In the genomic region with DNA sequence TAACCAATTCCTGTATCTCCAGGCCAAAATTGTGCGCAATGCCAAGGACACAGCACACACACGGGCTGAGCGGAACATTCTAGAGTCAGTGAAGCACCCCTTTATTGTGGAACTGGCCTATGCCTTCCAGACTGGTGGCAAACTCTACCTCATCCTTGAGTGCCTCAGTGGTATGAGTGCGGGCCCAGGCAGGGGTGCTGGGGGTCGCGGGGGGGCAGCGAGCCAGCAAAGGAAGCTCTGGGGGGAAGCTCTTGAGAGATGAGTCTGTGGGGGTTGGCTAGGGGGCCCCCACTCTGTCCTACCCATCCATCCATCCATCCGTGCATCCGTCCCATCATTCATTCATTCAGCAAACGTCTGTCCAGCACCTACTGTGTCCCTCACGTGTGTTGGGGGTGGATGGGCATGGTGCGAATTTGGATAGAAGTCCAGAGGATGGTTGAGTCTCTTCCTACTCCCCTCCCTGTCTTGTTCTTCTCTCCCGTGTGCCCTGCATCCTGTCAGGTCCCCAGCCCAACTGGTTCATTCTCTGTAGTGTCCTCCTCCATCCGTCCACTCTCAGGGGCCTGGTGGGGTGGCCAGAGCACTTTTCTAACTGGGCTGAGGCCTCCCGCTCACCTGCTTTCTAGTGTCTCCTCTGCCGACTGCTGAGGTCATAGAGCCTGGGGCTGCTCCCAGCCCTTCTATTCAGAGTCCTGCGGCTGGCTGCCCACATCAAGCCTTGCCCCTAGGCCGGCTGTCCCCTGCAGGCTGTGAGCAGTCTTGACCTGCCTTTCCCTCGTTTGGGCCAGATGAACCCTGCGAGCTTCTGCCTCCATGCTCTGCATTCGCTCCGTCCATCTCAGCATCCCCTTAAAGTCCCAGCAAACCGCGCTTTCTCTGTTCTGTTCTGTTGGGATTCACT, we compare ENCODE assay signal across 24 cellular contexts. TPM values are rescaled to one million over a fixed set of nuclear protein-coding genes. Genes with fewer than 3 reads are reported as not detected.
DNase-seq lines count a peak whose midpoint lies in the region; ATAC-seq, FAIRE-seq and TF ChIP-seq lines count a peak whose summit lies in the region.
"Had no signal": no experiment of that assay in that cellular context is flagged by ENCODE, and none has a peak within 500 bp of the region (broad histone marks: within the 10 kb centered on the region; RNA-seq: fewer than 3 reads in every experiment).

No MANE protein-coding gene starts in this region.

- peak overlapping the region; percentile 31 for H3K4me3 Mint-ChIP-seq in activated CD4-positive, alpha-beta T cell treated with anti-CD3 and anti-CD28 coated beads, Interleukin-2, amount 10 ng/mL, durations not matched to agents 7 days and 5 days
- H3K4me3 Mint-ChIP-seq: GM23338 had no signal

- TF ChIP-seq CTCF in OCI-LY1 (IDR thresholded peaks at IDR 0.05; ENCODE audit: low read length) (no peak), GM12878 (IDR thresholded peaks at IDR 0.05 in 2 of 3, conservative IDR thresholded peaks at IDR 0.05 in 1 of 3; ENCODE audit: control insufficient read depth in 2 of 3, extremely low read depth in 1 of 3, insufficient read depth in 1 of 3, low read depth in 3 of 3, low read length in 3 of 3) (no peak)

- no peaks in the 10 kb centered on the region for H3K27me3 Mint-ChIP-seq in activated CD4-positive, alpha-beta T cell treated with anti-CD3 and anti-CD28 coated beads, Interleukin-2, amount 10 ng/mL, durations not matched to agents 7 days and 5 days

- H3K4me2 ChIP-seq in OCI-LY1 (ENCODE audit: low read length) = no peak overlapping the region
- no peak overlapping the region for H3K4me2 ChIP-seq in GM12878 (ENCODE audit: control insufficient read depth, insufficient read depth)
- H3K4me2 ChIP-seq in neuronal stem cell (ENCODE audit: insufficient read depth, low read length, poor library complexity, severe bottlenecking) = no peak overlapping the region
- H3K4me2 ChIP-seq: A549, GM23338 had no signal

- peaks cover 65% of the 10 kb centered on the region for H3K4me1 Mint-ChIP-seq in activated CD4-positive, alpha-beta T cell treated with anti-CD3 and anti-CD28 coated beads, Interleukin-2, amount 10 ng/mL, durations not matched to agents 7 days and 5 days

- FAIRE-seq in GM12878 (lab: Jason Lieb, UNC) = no peak
- FAIRE-seq: A549 had no signal

- H4K91ac ChIP-seq in neuronal stem cell (ENCODE audit: low read depth, low read length, poor library complexity) = no peak overlapping the region

- H3K27ac ChIP-seq in OCI-LY1 (ENCODE audit: low read depth, low read length, poor library complexity, severe bottlenecking) (peak overlapping the region; percentile 97), GM12878 (ENCODE audit: control insufficient read depth, insufficient read depth) (no peak overlapping the region), neuronal stem cell (replicated peaks; ENCODE audit: low read length) (no peak overlapping the region)
- H3K27ac ChIP-seq: A549, coronary artery, gastrocnemius medialis, Peyer's patch, psoas muscle, stomach had no signal

- H3K14ac ChIP-seq in neuronal stem cell (ENCODE audit: low read length) = no peak overlapping the region

- no peak for TF ChIP-seq EP300 in GM12878 (IDR thresholded peaks at IDR 0.05; ENCODE audit: borderline replicate concordance in 1 of 2, control insufficient read depth in 1 of 2, low read depth in 2 of 2, low read length in 2 of 2)

- H3K9ac ChIP-seq in OCI-LY1 (ENCODE audit: low read length) = no peak overlapping the region; the same call in 1 of the 2 replicates
- H3K9ac ChIP-seq in GM12878 (ENCODE audit: control insufficient read depth, insufficient read depth, low read length) = no peak overlapping the region
- peak overlapping the region; percentile 51 for H3K9ac ChIP-seq in neuronal stem cell (ENCODE audit: low read depth, low read length, poor library complexity)

- H4K8ac ChIP-seq in neuronal stem cell (ENCODE audit: low read depth, low read length) = no peak overlapping the region

- H4K20me1 ChIP-seq in OCI-LY1 (ENCODE audit: insufficient read depth, low read length) (no peaks in the 10 kb centered on the region), GM12878 (ENCODE audit: control insufficient read depth, insufficient read depth) (no peaks in the 10 kb centered on the region)

- H3K9me2 ChIP-seq in OCI-LY1 (ENCODE audit: low read depth, low read length) = no peaks in the 10 kb centered on the region

- H3K79me2 ChIP-seq in OCI-LY1 (ENCODE audit: insufficient read depth, low read length) = peaks cover 10% of the 10 kb centered on the region
- peaks cover 49% of the 10 kb centered on the region for H3K79me2 ChIP-seq in GM12878 (ENCODE audit: control insufficient read depth, insufficient read depth, low read length)

- H3K36me3 ChIP-seq in OCI-LY1 (ENCODE audit: insufficient read depth, low read length) (peaks cover 62% of the 10 kb centered on the region), GM12878 (ENCODE audit: control insufficient read depth in 2 of 2, insufficient read depth in 2 of 2, low read length in 1 of 2) (peaks cover 6 to 20% of the 10 kb centered on the region in 2 experiments; a peak in 3 of 4 replicates), neuronal stem cell (replicated peaks in 1 of 2; ENCODE audit: control insufficient read depth in 2 of 2, insufficient read depth in 2 of 2, low read length in 2 of 2) (peaks cover 30 to 64% of the 10 kb centered on the region in 2 donors)

- no peaks in the 10 kb centered on the region for H3F3A ChIP-seq in OCI-LY1 (ENCODE audit: insufficient read depth, low read length)

- RAD21 ChIA-PET in GM12878 (lab: Charles Lee; ENCODE audit: unreplicated experiment) = no interaction called here

- no peak for TF ChIP-seq RAD21 in GM12878 (IDR thresholded peaks at IDR 0.05; ENCODE audit: insufficient read depth, low read depth, low read length)

- no peak overlapping the region for H2AK5ac ChIP-seq in neuronal stem cell (ENCODE audit: low read depth, low read length)

- no peak overlapping the region for H2BK120ac ChIP-seq in neuronal stem cell (ENCODE audit: low read depth, low read length)

- H3K9me3 ChIP-seq in OCI-LY1 (ENCODE audit: low read length) (no peaks in the 10 kb centered on the region), GM12878 (replicated peaks; ENCODE audit: control insufficient read depth, insufficient read depth, low read length) (no peaks in the 10 kb centered on the region), neuronal stem cell (replicated peaks in 1 of 2; ENCODE audit: control insufficient read depth in 2 of 2, insufficient read depth in 1 of 2, low read depth in 1 of 2, low read length in 2 of 2) (no peaks in the 10 kb centered on the region)
- H3K9me3 ChIP-seq: A549, gastrocnemius medialis, Peyer's patch, psoas muscle, spleen, stomach had no signal

- peaks cover 43% of the 10 kb centered on the region for H3K36me3 Mint-ChIP-seq in activated CD4-positive, alpha-beta T cell treated with anti-CD3 and anti-CD28 coated beads, Interleukin-2, amount 10 ng/mL, durations not matched to agents 7 days and 5 days (ENCODE audit: low read depth)

- H3K27me3 ChIP-seq in OCI-LY1 (ENCODE audit: insufficient read depth, low read length) (no peaks in the 10 kb centered on the region), GM12878 (replicated peaks in 1 of 2; ENCODE audit: control insufficient read depth in 2 of 2, insufficient read depth in 2 of 2, low read length in 1 of 2) (no peaks in the 10 kb centered on the region), neuronal stem cell (ENCODE audit: control insufficient read depth in 3 of 3, insufficient read depth in 3 of 3, low read depth in 1 of 3, low read length in 3 of 3) (no peaks in the 10 kb centered on the region)
- H3K27me3 ChIP-seq: gastrocnemius medialis, Peyer's patch, spleen, stomach had no signal

- no peak overlapping the region for H2BK15ac ChIP-seq in neuronal stem cell (ENCODE audit: low read length)

- POLR2A ChIA-PET in activated CD4-positive, alpha-beta T cell treated with anti-CD3 and anti-CD28 coated beads, Interleukin-2, amount 10 ng/mL, durations not matched to agents 7 days and 5 days (lab: Charles Lee) = interaction anchor here (0.6 kb wide), 1 partner anchor 219 kb away, joined by 3 read pairs; the partner anchor contains the start of gene ACY3
- POLR2A ChIA-PET in GM12878 (lab: Charles Lee) = interaction anchor here (0.7 to 4.4 kb wide), 3 partner anchors 9 to 37 kb away, joined by 3 to 22 read pairs (median 4); partner anchors contain the start of gene TMEM134

- CTCF ChIA-PET in activated CD4-positive, alpha-beta T cell treated with anti-CD3 and anti-CD28 coated beads, Interleukin-2, amount 10 ng/mL, durations not matched to agents 7 days and 5 days (lab: Charles Lee) = interaction anchor here (0.6 to 2.1 kb wide), 3 partner anchors 30 to 50 kb away, joined by 3 to 7 read pairs (median 3); partner anchors contain the start of gene PPP1CA
- CTCF ChIA-PET in GM12878 (lab: Yijun Ruan, JAX) = interaction anchor here (0.6 to 1.3 kb wide), 2 partner anchors 30 to 106 kb away, joined by 3 to 4 read pairs; partner anchors contain the start of gene PPP1CA

- no peak overlapping the region for H2BK5ac ChIP-seq in neuronal stem cell (ENCODE audit: low read length)

- TF ChIP-seq POLR2A in GM12878 (IDR thresholded peaks at IDR 0.05; ENCODE audit: low read depth, low read length) = no peak

- SMC1A ChIA-PET in GM12878 (lab: Charles Lee; ENCODE audit: uncharacterized antibody, unreplicated experiment) = no interaction called here

- H2AFZ ChIP-seq in OCI-LY1 (ENCODE audit: low read length) (no peak overlapping the region), GM12878 (ENCODE audit: control insufficient read depth, low read depth, low read length) (no peak overlapping the region), neuronal stem cell (ENCODE audit: low read length) (no peak overlapping the region)
- H2AFZ ChIP-seq: GM23338 had no signal

- peaks cover 6% of the 10 kb centered on the region for H3K79me1 ChIP-seq in neuronal stem cell (ENCODE audit: low read depth, low read length)

- no peak for DNase-seq in activated CD4-positive, alpha-beta T cell treated with anti-CD3 and anti-CD28 coated beads, Interleukin-2, amount 10 ng/mL, durations not matched to agents 7 days and 5 days
- DNase-seq in activated CD4-positive, alpha-beta T cell treated with anti-CD3 and anti-CD28 coated beads for 1 hour = no peak
- DNase-seq in GM12878 (ENCODE audit: low read depth, low spot score) (no peak), neuronal stem cell (ENCODE audit: low spot score) (no peak), RKO (ENCODE audit: low spot score) (no peak), Kasumi-1 (lab: John Stamatoyannopoulos, UW) (no peak), UCSD-AML1 (lab: John Stamatoyannopoulos, UW; ENCODE audit: unreplicated experiment) (no peak)
- DNase-seq: activated T-cell treated with anti-CD3 and anti-CD28 coated beads for 4 hours, anterior cingulate cortex, gastrocnemius medialis, Karpas-422, NCI-H1417, NCI-H2171, NCI-H774, Peyer's patch, psoas muscle, spleen, stomach had no signal

- H3K4me3 ChIP-seq in OCI-LY1 (ENCODE audit: low read depth, low read length, poor library complexity, severe bottlenecking) (no peak overlapping the region), GM12878 (no peak overlapping the region), neuronal stem cell (ENCODE audit: low read length in 2 of 2) (no peak overlapping the region)
- H3K4me3 ChIP-seq: A549, coronary artery, gastrocnemius medialis, GM23338, Peyer's patch, psoas muscle, spleen, stomach had no signal

- H3K4ac ChIP-seq in neuronal stem cell (ENCODE audit: low read length) = no peak overlapping the region

- no peak overlapping the region for H2BK12ac ChIP-seq in neuronal stem cell (ENCODE audit: low read length)

- intact Hi-C loops in GM12878 (cut with micrococcal nuclease; ENCODE audit: unreplicated experiment) = no loop called here

- H3K4me1 ChIP-seq in OCI-LY1 (ENCODE audit: insufficient read depth, low read length, severe bottlenecking) (peaks cover 78% of the 10 kb centered on the region), GM12878 (ENCODE audit: control insufficient read depth, insufficient read depth, low read length) (peaks cover 26% of the 10 kb centered on the region), neuronal stem cell (ENCODE audit: control insufficient read depth in 2 of 2, insufficient read depth in 1 of 2, low read depth in 1 of 2, low read length in 2 of 2) (peaks cover 7 to 10% of the 10 kb centered on the region in 2 donors)

- no peak overlapping the region for H3K18ac ChIP-seq in neuronal stem cell (ENCODE audit: low read length)

- ATAC-seq in GM12878 = no peak
- ATAC-seq: A549, gastrocnemius medialis, GM23338, psoas muscle had no signal

- 86% methylated on average over 23 of the region's 24 CpGs for WGBS in GM12878 (ENCODE audit: insufficient coverage, insufficient replicate concordance, low lambda C conversion rate, missing lambda C conversion rate)
- no CpG with 5 or more reads among the region's 24 CpGs for WGBS in neuronal stem cell (ENCODE audit: extremely low coverage in 2 of 2, insufficient read length in 2 of 2, insufficient replicate concordance in 1 of 2), 2 donors

- no peak overlapping the region for H3K23ac ChIP-seq in neuronal stem cell (ENCODE audit: low read depth, low read length, poor library complexity)

- no peaks in the 10 kb centered on the region for H3K9me3 Mint-ChIP-seq in activated CD4-positive, alpha-beta T cell treated with anti-CD3 and anti-CD28 coated beads, Interleukin-2, amount 10 ng/mL, durations not matched to agents 7 days and 5 days
- H3K9me3 Mint-ChIP-seq: GM23338 had no signal

- H3K27ac Mint-ChIP-seq in activated CD4-positive, alpha-beta T cell treated with anti-CD3 and anti-CD28 coated beads, Interleukin-2, amount 10 ng/mL, durations not matched to agents 7 days and 5 days = peak overlapping the region; percentile 50
- H3K27ac Mint-ChIP-seq: GM23338 had no signal

- in situ Hi-C loops in GM12878 (cut with MboI) = no loop called here

- no TSS peak for BruUV-seq in GM12878 (replicated peaks; lab: Mats Ljungman, UMichigan)

RNA-seq across cellular contexts. Expression of gene RPS6KB2, which starts 3.3 kb away (rescaled TPM):
- total RNA-seq in activated CD4-positive, alpha-beta T cell treated with anti-CD3 and anti-CD28 coated beads, Interleukin-2, amount 10 ng/mL, durations not matched to agents 7 days and 5 days = 10 to 100 TPM; 57.5 to 68.1 TPM
- total RNA-seq in GM12878 (2013; cell fraction: nucleolus; rRNA removed) = 49.5 and 61.9 TPM in 2 replicates
- total RNA-seq in GM12878 (2014; rRNA removed) (68.4 and 72.5 TPM in 2 replicates), GM12878 (2014; rRNA removed; fragmentation: Illumina TruSeq; extraction: Trizol) (36.6 and 41.8 TPM in 2 replicates), GM12878 (2021) (68.1 and 70.9 TPM in 2 replicates)
- 17.7 TPM for polyA plus RNA-seq in GM12878 (2011; ENCODE audit: low read depth)
- polyA plus RNA-seq in GM12878 (2011; rRNA removed) (36.8 and 48.7 TPM in 2 replicates), GM12878 (2014; fragmentation: Illumina TruSeq; extraction: Trizol) (15.7 and 41.1 TPM in 2 replicates), GM12878 (2014; fragmentation: Nextera tagmentation; extraction: Ambion mirVana) (1 to 10 TPM in 1 of 2 experiments, under 1 TPM in 1; 0.39 to 2.3 TPM), GM12878 (2014; rRNA removed) (88.3 and 99.8 TPM in 2 replicates), GM12878 (2016; fragmentation: Nextera tagmentation; extraction: Ambion mirVana) (100 to 1,000 TPM in 1 of 2 experiments, 10 to 100 TPM in 1; 95.4 to 101 TPM)
- 68.3 and 102 TPM in 2 replicates for polyA plus RNA-seq in GM12878 (2011; cell fraction: cytosol; rRNA removed)
- 177 and 183 TPM in 2 replicates for polyA plus RNA-seq in GM12878 (2011; cell fraction: nucleus; rRNA removed)
- 39.6 and 41.2 TPM in 2 replicates for polyA plus RNA-seq in GM12878 (2012)
- 58.9 and 82.0 TPM in 2 replicates for polyA minus RNA-seq in GM12878 (2011; rRNA and poly(A)+ RNA removed)
- 22.7 and 32.3 TPM in 2 replicates for polyA minus RNA-seq in GM12878 (2011; cell fraction: cytosol; rRNA and poly(A)+ RNA removed)
- 51.4 and 86.0 TPM in 2 replicates for polyA minus RNA-seq in GM12878 (2011; cell fraction: nucleus; rRNA and poly(A)+ RNA removed)
- 26.4 TPM for polyA plus RNA-seq in neuronal stem cell (2013, experiment 1 of 2)
- 24.3 TPM for polyA plus RNA-seq in neuronal stem cell (2013, experiment 2 of 2)

RNA-seq across cellular contexts. Expression of gene PTPRCAP, which starts 5.9 kb away (rescaled TPM):
- 100 to 1,000 TPM; 328 to 389 TPM for total RNA-seq in activated CD4-positive, alpha-beta T cell treated with anti-CD3 and anti-CD28 coated beads, Interleukin-2, amount 10 ng/mL, durations not matched to agents 7 days and 5 days
- 56.0 and 64.3 TPM in 2 replicates for total RNA-seq in GM12878 (2013; cell fraction: nucleolus; rRNA removed)
- 195 and 266 TPM in 2 replicates for total RNA-seq in GM12878 (2014; rRNA removed)
- 38.4 and 45.3 TPM in 2 replicates for total RNA-seq in GM12878 (2014; rRNA removed; fragmentation: Illumina TruSeq; extraction: Trizol)
- total RNA-seq in GM12878 (2021) = 197 and 204 TPM in 2 replicates
- 102 TPM for polyA plus RNA-seq in GM12878 (2011; ENCODE audit: low read depth)
- 21.1 and 49.8 TPM in 2 replicates for polyA plus RNA-seq in GM12878 (2011; rRNA removed)
- 123 and 201 TPM in 2 replicates for polyA plus RNA-seq in GM12878 (2011; cell fraction: cytosol; rRNA removed)
- 92.2 and 109 TPM in 2 replicates for polyA plus RNA-seq in GM12878 (2011; cell fraction: nucleus; rRNA removed)
- 177 and 267 TPM in 2 replicates for polyA plus RNA-seq in GM12878 (2012)
- 0.70 and 9.3 TPM in 2 replicates for polyA plus RNA-seq in GM12878 (2014; fragmentation: Illumina TruSeq; extraction: Trizol)
- 1 to 10 TPM; 4.7 to 9.3 TPM for polyA plus RNA-seq in GM12878 (2014; fragmentation: Nextera tagmentation; extraction: Ambion mirVana)
- polyA plus RNA-seq in GM12878 (2014; rRNA removed) = 257 and 361 TPM in 2 replicates
- polyA plus RNA-seq in GM12878 (2016; fragmentation: Nextera tagmentation; extraction: Ambion mirVana) = 100 to 1,000 TPM; 200 to 239 TPM
- polyA minus RNA-seq in GM12878 (2011; rRNA and poly(A)+ RNA removed) = 32.3 and 78.7 TPM in 2 replicates
- polyA minus RNA-seq in GM12878 (2011; cell fraction: cytosol; rRNA and poly(A)+ RNA removed) = 39.3 and 42.1 TPM in 2 replicates
- polyA minus RNA-seq in GM12878 (2011; cell fraction: nucleus; rRNA and poly(A)+ RNA removed) = 47.1 and 83.3 TPM in 2 replicates
- 0.49 TPM for polyA plus RNA-seq in neuronal stem cell (2013, experiment 1 of 2)
- 0.71 TPM for polyA plus RNA-seq in neuronal stem cell (2013, experiment 2 of 2)

RNA-seq across cellular contexts. Expression of gene CORO1B, which starts 11.7 kb away (rescaled TPM):
- total RNA-seq in activated CD4-positive, alpha-beta T cell treated with anti-CD3 and anti-CD28 coated beads, Interleukin-2, amount 10 ng/mL, durations not matched to agents 7 days and 5 days = 100 to 1,000 TPM; 191 to 252 TPM
- total RNA-seq in GM12878 (2013; cell fraction: nucleolus; rRNA removed) = 27.7 and 31.4 TPM in 2 replicates
- total RNA-seq in GM12878 (2014; rRNA removed) (21.3 and 24.6 TPM in 2 replicates), GM12878 (2014; rRNA removed; fragmentation: Illumina TruSeq; extraction: Trizol) (6.3 and 7.4 TPM in 2 replicates), GM12878 (2021) (28.5 and 30.6 TPM in 2 replicates)
- polyA plus RNA-seq in GM12878 (2011; ENCODE audit: low read depth) = 6.5 TPM
- polyA plus RNA-seq in GM12878 (2011; rRNA removed) (8.0 and 26.4 TPM in 2 replicates), GM12878 (2014; fragmentation: Illumina TruSeq; extraction: Trizol) (2.5 and 7.0 TPM in 2 replicates), GM12878 (2014; fragmentation: Nextera tagmentation; extraction: Ambion mirVana) (1 to 10 TPM in 1 of 2 experiments, under 1 TPM in 1; 0.24 to 1.9 TPM), GM12878 (2014; rRNA removed) (21.7 and 26.9 TPM in 2 replicates), GM12878 (2016; fragmentation: Nextera tagmentation; extraction: Ambion mirVana) (10 to 100 TPM; 23.6 to 25.1 TPM)
- 36.3 and 58.1 TPM in 2 replicates for polyA plus RNA-seq in GM12878 (2011; cell fraction: cytosol; rRNA removed)
- polyA plus RNA-seq in GM12878 (2011; cell fraction: nucleus; rRNA removed) = 85.0 and 107 TPM in 2 replicates
- 26.2 and 37.8 TPM in 2 replicates for polyA plus RNA-seq in GM12878 (2012)
- 25.8 and 31.5 TPM in 2 replicates for polyA minus RNA-seq in GM12878 (2011; rRNA and poly(A)+ RNA removed)
- 16.2 and 16.5 TPM in 2 replicates for polyA minus RNA-seq in GM12878 (2011; cell fraction: cytosol; rRNA and poly(A)+ RNA removed)
- polyA minus RNA-seq in GM12878 (2011; cell fraction: nucleus; rRNA and poly(A)+ RNA removed) = 31.6 and 47.2 TPM in 2 replicates
- 42.6 TPM for polyA plus RNA-seq in neuronal stem cell (2013, experiment 1 of 2)
- 44.9 TPM for polyA plus RNA-seq in neuronal stem cell (2013, experiment 2 of 2)

RNA-seq across cellular contexts. Expression of gene CARNS1, which starts 16.1 kb away (rescaled TPM):
- 1 to 10 TPM; 1.2 to 1.9 TPM for total RNA-seq in activated CD4-positive, alpha-beta T cell treated with anti-CD3 and anti-CD28 coated beads, Interleukin-2, amount 10 ng/mL, durations not matched to agents 7 days and 5 days
- 0.15 and 0.22 TPM in 2 replicates for total RNA-seq in GM12878 (2013; cell fraction: nucleolus; rRNA removed)
- total RNA-seq in GM12878 (2014; rRNA removed) = 0.11 TPM in 2 replicates
- 0.04 TPM in 1 of 2 replicates, not detected in the other for total RNA-seq in GM12878 (2014; rRNA removed; fragmentation: Illumina TruSeq; extraction: Trizol)
- total RNA-seq in GM12878 (2021) = 0.10 and 0.19 TPM in 2 replicates
- polyA plus RNA-seq in GM12878 (2011; ENCODE audit: low read depth) = 0.18 TPM
- not detected in 2 replicates for polyA plus RNA-seq in GM12878 (2011; rRNA removed)
- 0.01 TPM in 1 of 2 replicates, not detected in the other for polyA plus RNA-seq in GM12878 (2011; cell fraction: cytosol; rRNA removed)
- 0.07 and 0.13 TPM in 2 replicates for polyA plus RNA-seq in GM12878 (2011; cell fraction: nucleus; rRNA removed)
- polyA plus RNA-seq in GM12878 (2012) = 0.27 and 0.31 TPM in 2 replicates
- 0.10 TPM in 1 of 2 replicates, not detected in the other for polyA plus RNA-seq in GM12878 (2014; fragmentation: Illumina TruSeq; extraction: Trizol)
- polyA plus RNA-seq in GM12878 (2014; fragmentation: Nextera tagmentation; extraction: Ambion mirVana) = under 1 TPM in 1 of 2 experiments, not detected in 1; 0.02 TPM
- 0.14 and 0.25 TPM in 2 replicates for polyA plus RNA-seq in GM12878 (2014; rRNA removed)
- under 1 TPM in 1 of 2 experiments, not detected in 1; 0.09 TPM for polyA plus RNA-seq in GM12878 (2016; fragmentation: Nextera tagmentation; extraction: Ambion mirVana)
- not detected in 2 replicates for polyA minus RNA-seq in GM12878 (2011; rRNA and poly(A)+ RNA removed)
- polyA minus RNA-seq in GM12878 (2011; cell fraction: cytosol; rRNA and poly(A)+ RNA removed) = not detected in 2 replicates
- polyA minus RNA-seq in GM12878 (2011; cell fraction: nucleus; rRNA and poly(A)+ RNA removed) = 0.12 TPM in 1 of 2 replicates, not detected in the other
- polyA plus RNA-seq in neuronal stem cell (2013, experiment 1 of 2) = 0.11 TPM
- polyA plus RNA-seq in neuronal stem cell (2013, experiment 2 of 2) = 0.10 TPM

RNA-seq across cellular contexts. Expression of gene GPR152, which starts 20.9 kb away (rescaled TPM):
- total RNA-seq in activated CD4-positive, alpha-beta T cell treated with anti-CD3 and anti-CD28 coated beads, Interleukin-2, amount 10 ng/mL, durations not matched to agents 7 days and 5 days = not detected
- not detected in 2 replicates for total RNA-seq in GM12878 (2013; cell fraction: nucleolus; rRNA removed)
- total RNA-seq in GM12878 (2014; rRNA removed) = not detected in 2 replicates
- total RNA-seq in GM12878 (2014; rRNA removed; fragmentation: Illumina TruSeq; extraction: Trizol) = not detected in 2 replicates
- total RNA-seq in GM12878 (2021) = not detected in 2 replicates
- polyA plus RNA-seq in GM12878 (2011; ENCODE audit: low read depth) = not detected
- not detected in 2 replicates for polyA plus RNA-seq in GM12878 (2011; rRNA removed)
- polyA plus RNA-seq in GM12878 (2011; cell fraction: cytosol; rRNA removed) = not detected in 2 replicates
- polyA plus RNA-seq in GM12878 (2011; cell fraction: nucleus; rRNA removed) = not detected in 2 replicates
- 0.18 and 0.20 TPM in 2 replicates for polyA plus RNA-seq in GM12878 (2012)
- polyA plus RNA-seq in GM12878 (2014; fragmentation: Illumina TruSeq; extraction: Trizol) = not detected in 2 replicates
- not detected for polyA plus RNA-seq in GM12878 (2014; fragmentation: Nextera tagmentation; extraction: Ambion mirVana)
- polyA plus RNA-seq in GM12878 (2014; rRNA removed) = not detected in 2 replicates
- polyA plus RNA-seq in GM12878 (2016; fragmentation: Nextera tagmentation; extraction: Ambion mirVana) = not detected
- not detected in 2 replicates for polyA minus RNA-seq in GM12878 (2011; rRNA and poly(A)+ RNA removed)
- polyA minus RNA-seq in GM12878 (2011; cell fraction: cytosol; rRNA and poly(A)+ RNA removed) = not detected in 2 replicates
- polyA minus RNA-seq in GM12878 (2011; cell fraction: nucleus; rRNA and poly(A)+ RNA removed) = not detected in 2 replicates
- not detected for polyA plus RNA-seq in neuronal stem cell (2013, experiment 1 of 2)
- not detected for polyA plus RNA-seq in neuronal stem cell (2013, experiment 2 of 2)
- total RNA-seq: epithelial cell of proximal tubule, gastrocnemius medialis, GM23338, liver, Peyer's patch, spleen, stomach had no signal
- polyA plus RNA-seq: A549, GM23338, liver, psoas muscle, stomach had no signal

Comparison
In these comparisons a context has a peak if more than half of its experiments do, and no peak if none do; other contexts are left out.
1. RNA of gene CORO1B, which starts 11.7 kb away (total RNA-seq): 191 to 252 TPM in activated CD4-positive, alpha-beta T cell treated with anti-CD3 and anti-CD28 coated beads, Interleukin-2, amount 10 ng/mL, durations not matched to agents 7 days and 5 days; 6.3 to 31.4 TPM in GM12878; every median in the first group is over 4 times any median in the second.